ENCODE assay signal across 21 cellular contexts in genomic region chr2:129880309-129880708, GRCh38.
"Had no signal": no experiment of that assay in that cellular context is flagged by ENCODE, and none has a peak within 500 bp of the region (broad histone marks: within the 10 kb centered on the region; RNA-seq: fewer than 3 reads in every experiment).

No MANE protein-coding gene starts in this region.

- H3K27ac ChIP-seq: gastrocnemius medialis, left lung, neural progenitor cell, prostate gland, sigmoid colon, transverse colon had no signal

- H3K36me3 Mint-ChIP-seq: naive thymus-derived CD4-positive, alpha-beta T cell; neural progenitor cell; stimulated activated memory B cell treated with anti-CD40 and anti-IgM and Interleukin-4, amounts not matched to agents 10 μg/mL and 1 μg/mL and 100 μg/mL, for 72 hours had no signal

- H3K4me1 ChIP-seq: neural progenitor cell, prostate gland had no signal

- H3K4me3 ChIP-seq: gastrocnemius medialis, left lung, neural progenitor cell, prostate gland, sigmoid colon, transverse colon had no signal

- DNase-seq: cortex of kidney; effector memory CD8-positive, alpha-beta T cell; foreskin fibroblast; gastrocnemius medialis; glutamatergic neuron; hypothalamus; left cardiac atrium; left lung; mesenchymal stem cell; midbrain; naive thymus-derived CD4-positive, alpha-beta T cell; right cardiac atrium; sigmoid colon; stimulated activated CD4-positive, alpha-beta T cell treated with anti-CD3 and anti-CD28 coated beads, Interleukin-2, amount 100 ng/mL, for 24 hours; stimulated activated CD4-positive, alpha-beta T cell treated with anti-CD3 and anti-CD28 coated beads, Interleukin-4, amount 100 ng/mL, for 24 hours; stimulated activated naive CD8-positive, alpha-beta T cell treated with anti-CD3 and anti-CD28 coated beads, Interleukin-15, Interleukin-2, amounts not matched to agents 100 U/mL and 50 U/mL, for 24 hours; transverse colon had no signal

- ATAC-seq: effector memory CD8-positive, alpha-beta T cell; gastrocnemius medialis; left cardiac atrium; left lung; naive thymus-derived CD4-positive, alpha-beta T cell; right cardiac atrium; stimulated activated memory B cell treated with anti-CD40 and anti-IgM and Interleukin-4, amounts not matched to agents 10 μg/mL and 1 μg/mL and 100 μg/mL, for 72 hours; stimulated activated naive CD8-positive, alpha-beta T cell treated with anti-CD3 and anti-CD28 coated beads, Interleukin-15, Interleukin-2, amounts not matched to agents 100 U/mL and 50 U/mL, for 24 hours had no signal

- H3K27ac Mint-ChIP-seq: nephron; neural progenitor cell; stimulated activated memory B cell treated with anti-CD40 and anti-IgM and Interleukin-4, amounts not matched to agents 10 μg/mL and 1 μg/mL and 100 μg/mL, for 72 hours had no signal

- H3K9me3 ChIP-seq: gastrocnemius medialis, left lung, prostate gland, sigmoid colon, transverse colon had no signal

- H3K4me3 Mint-ChIP-seq: effector memory CD8-positive, alpha-beta T cell; naive thymus-derived CD4-positive, alpha-beta T cell; nephron; neural progenitor cell; stimulated activated memory B cell treated with anti-CD40 and anti-IgM and Interleukin-4, amounts not matched to agents 10 μg/mL and 1 μg/mL and 100 μg/mL, for 72 hours had no signal

- H3K9me3 Mint-ChIP-seq: effector memory CD8-positive, alpha-beta T cell; nephron; neural progenitor cell; stimulated activated memory B cell treated with anti-CD40 and anti-IgM and Interleukin-4, amounts not matched to agents 10 μg/mL and 1 μg/mL and 100 μg/mL, for 72 hours had no signal

- H3K27me3 ChIP-seq: gastrocnemius medialis, neural progenitor cell, sigmoid colon, transverse colon had no signal

- H3K36me3 ChIP-seq: gastrocnemius medialis, left lung, neural progenitor cell, prostate gland, sigmoid colon, transverse colon had no signal
